ENCODE assay signal across 15 cellular contexts in genomic region chr4:137533855-137534254, GRCh38. TPM values are rescaled to one million over a fixed set of nuclear protein-coding genes. Genes with fewer than 3 reads are reported as not detected.
A peak's percentile ranks its signal among the peaks of the same experiment; 100 is the strongest.
DNase-seq lines count a peak whose midpoint lies in the region; ATAC-seq and TF ChIP-seq lines count a peak whose summit lies in the region.
"Had no signal": no experiment of that assay in that cellular context is flagged by ENCODE, and none has a peak within 500 bp of the region (broad histone marks: within the 10 kb centered on the region; RNA-seq: fewer than 3 reads in every experiment).

No MANE protein-coding gene starts in this region.

- H4K5ac ChIP-seq in IMR-90 (ENCODE audit: low read depth, low read length): peak overlapping the region; percentile 75

- dilution Hi-C loops in IMR-90 (cut with HindIII; ENCODE audit: low sequenced_read_pairs, unreplicated experiment): no loop called here

- DNase-seq in IMR-90 (no peak), nephron progenitor cell (no peak), tibial artery (no peak), germinal center (ENCODE audit: low spot score) (no peak), NCI-H1930 (lab: John Stamatoyannopoulos, UW) (no peak), Ammon's horn (ENCODE audit: low spot score) (no peak)
- DNase-seq: activated B cell treated with CpG ODN at 0.5 μM for 24 hours, activated T-cell treated with anti-CD3 and anti-CD28 coated beads for 4 hours, Calu3, KG1, NCI-H2081 treated with DMSO at 0.1 percent for 48 hours, retina had no signal

- H2BK120ac ChIP-seq in IMR-90 (ENCODE audit: low read depth, low read length): peak overlapping the region; percentile 82

- no peak overlapping the region; the same call in 1 of the 2 replicates for H4K91ac ChIP-seq in IMR-90 (ENCODE audit: insufficient read depth, low read depth, low read length)

- H3K56ac ChIP-seq in IMR-90 (ENCODE audit: extremely low read depth, insufficient read depth, low read length): no peak overlapping the region

- H2BK15ac ChIP-seq in IMR-90 (ENCODE audit: low read depth, low read length): peak overlapping the region; percentile 34; the same call in 1 of the 3 replicates

- peak overlapping the region; percentile 68 for H3K27ac Mint-ChIP-seq in nephron progenitor cell
- H3K27ac Mint-ChIP-seq: activated B cell treated with CpG ODN at 0.5 μM for 24 hours, memory B cell had no signal

- H3K9me3 Mint-ChIP-seq in nephron progenitor cell: no peaks in the 10 kb centered on the region
- H3K9me3 Mint-ChIP-seq: activated B cell treated with CpG ODN at 0.5 μM for 24 hours, memory B cell had no signal

- ATAC-seq in IMR-90 (ENCODE audit: low read depth) (no peak), GM21576 (IDR thresholded peaks at IDR 0.05; ENCODE audit: unreplicated experiment) (no peak)

- H3K9me1 ChIP-seq in IMR-90 (ENCODE audit: insufficient read depth, low read length): no peaks in the 10 kb centered on the region

- H4K8ac ChIP-seq in IMR-90 (ENCODE audit: low read depth in 2 of 2, low read length in 2 of 2): peak overlapping the region in 1 of 2 experiments; percentile 45; a peak in 1 of 4 replicates

- TF ChIP-seq CTCF in IMR-90 (conservative IDR thresholded peaks at IDR 0.05; ENCODE audit: low read depth, low read length) (no peak), nephron progenitor cell (IDR thresholded peaks at IDR 0.05) (no peak), tibial artery (IDR thresholded peaks at IDR 0.05) (no peak)

- no peak for TF ChIP-seq POLR2A in IMR-90 (IDR thresholded peaks at IDR 0.05; ENCODE audit: low read depth, low read length)

- no peaks in the 10 kb centered on the region; the same call in 1 of the 2 replicates for H3K4me1 ChIP-seq in IMR-90 (ENCODE audit: control insufficient read depth, insufficient read depth, low read length)
- H3K4me1 ChIP-seq in duodenal mucosa (ENCODE audit: control insufficient read depth in 1 of 2, insufficient read depth in 2 of 2, low read length in 2 of 2): no peaks in the 10 kb centered on the region
- peaks cover 0 to 10% (median 5%) of the 10 kb centered on the region in 4 donors for H3K4me1 ChIP-seq in tibial artery

- H3K27me3 ChIP-seq in IMR-90 (ENCODE audit: control insufficient read depth, insufficient read depth, low read length) (no peaks in the 10 kb centered on the region), duodenal mucosa (ENCODE audit: control insufficient read depth in 1 of 2, insufficient read depth in 2 of 2, low read length in 2 of 2) (no peaks in the 10 kb centered on the region), tibial artery (no peaks in the 10 kb centered on the region)

- no peak overlapping the region for H2AK9ac ChIP-seq in IMR-90 (replicated peaks; ENCODE audit: low read depth, low read length, poor library complexity)

- no peak overlapping the region for H2AK5ac ChIP-seq in IMR-90 (ENCODE audit: low read depth, low read length)

- no CpG with 5 or more reads among the region's 2 CpGs for WGBS in IMR-90 (ENCODE audit: extremely low coverage in 2 of 2, insufficient read length in 1 of 2), 2 experiments

- H3K79me1 ChIP-seq in IMR-90 (ENCODE audit: low read depth in 1 of 2, low read length in 2 of 2): peaks cover 5 to 14% of the 10 kb centered on the region in 2 experiments; a peak in 3 of 4 replicates

- H3K27ac ChIP-seq in IMR-90 (ENCODE audit: insufficient read depth, low read length) (peak overlapping the region; percentile 52; the same call in 1 of the 2 replicates), duodenal mucosa (ENCODE audit: low read depth, low read length) (peak overlapping the region; percentile 51), tibial artery (peak overlapping the region; percentile 90 to 92)

- peak overlapping the region; percentile 90 for H2BK5ac ChIP-seq in IMR-90 (ENCODE audit: low read depth, low read length, poor library complexity, severe bottlenecking)

- peak overlapping the region; percentile 35; the same call in 1 of the 2 replicates for H3K4ac ChIP-seq in IMR-90 (ENCODE audit: low read depth, low read length)

- peak overlapping the region; percentile 55; the same call in 1 of the 2 replicates for H2BK20ac ChIP-seq in IMR-90 (ENCODE audit: low read depth, low read length)

- peak overlapping the region; percentile 5 for H3K14ac ChIP-seq in IMR-90 (replicated peaks; ENCODE audit: low read depth, low read length)

- peak overlapping the region; percentile 59; the same call in 1 of the 2 replicates for H3K18ac ChIP-seq in IMR-90 (ENCODE audit: low read depth, low read length)

- H3K4me3 Mint-ChIP-seq in nephron progenitor cell: peak overlapping the region; percentile 65
- H3K4me3 Mint-ChIP-seq: activated B cell treated with CpG ODN at 0.5 μM for 24 hours, memory B cell had no signal

- POLR2A ChIA-PET in IMR-90 (lab: Charles Lee; ENCODE audit: unreplicated experiment): interaction anchor here (0.7 kb wide), 1 partner anchor 76 kb away, joined by 4 read pairs; no protein-coding TSS in a partner anchor

- BruUV-seq in IMR-90 (replicated peaks; lab: Mats Ljungman, UMichigan): no TSS peak

- peak overlapping the region; percentile 95 for H3K4me2 ChIP-seq in IMR-90 (ENCODE audit: low read depth, low read length)

- intact Hi-C loops in IMR-90 (cut with micrococcal nuclease): loop anchor here (2.0 to 5.0 kb wide), 7 partner anchors 288 to 1337 kb away; no protein-coding TSS in a partner anchor
- intact Hi-C loops in tibial artery (cut with DNase I; ENCODE audit: low total_unique reads): loop anchor here (5.0 to 10.0 kb wide), 2 partner anchors 171 to 328 kb away; no protein-coding TSS in a partner anchor

- H3K23ac ChIP-seq in IMR-90 (ENCODE audit: low read depth, low read length): peak overlapping the region; percentile 91; the same call in 1 of the 2 replicates

- H3K9ac ChIP-seq in IMR-90 (ENCODE audit: low read depth, low read length) (peak overlapping the region; percentile 13; the same call in 1 of the 2 replicates), duodenal mucosa (ENCODE audit: low read depth in 1 of 2, low read length in 2 of 2) (no peak overlapping the region)

- H3K4me3 ChIP-seq in IMR-90 (ENCODE audit: insufficient read depth, low read depth, low read length): no peak overlapping the region
- H3K4me3 ChIP-seq in duodenal mucosa (ENCODE audit: low read depth in 1 of 2, low read length in 2 of 2): no peak overlapping the region
- peak overlapping the region; percentile 62 to 67 for H3K4me3 ChIP-seq in tibial artery

- no peak overlapping the region for H2AFZ ChIP-seq in IMR-90 (replicated peaks; ENCODE audit: low read length, poor library complexity)

- no peaks in the 10 kb centered on the region for H3K9me3 ChIP-seq in IMR-90 (ENCODE audit: control insufficient read depth, insufficient read depth, low read length)
- H3K9me3 ChIP-seq in duodenal mucosa (ENCODE audit: control insufficient read depth in 1 of 2, low read length in 2 of 2): no peaks in the 10 kb centered on the region
- no peaks in the 10 kb centered on the region for H3K9me3 ChIP-seq in tibial artery

- H3K36me3 Mint-ChIP-seq in nephron progenitor cell (ENCODE audit: low read depth): peaks cover 11% of the 10 kb centered on the region
- H3K36me3 Mint-ChIP-seq: memory B cell had no signal

- CTCF ChIA-PET in IMR-90 (lab: Yijun Ruan, JAX): no interaction called here

- H3K36me3 ChIP-seq in IMR-90 (ENCODE audit: control insufficient read depth, insufficient read depth, low read length) (peaks cover 15% of the 10 kb centered on the region), duodenal mucosa (ENCODE audit: control insufficient read depth in 1 of 2, insufficient read depth in 2 of 2, low read length in 2 of 2) (no peaks in the 10 kb centered on the region), tibial artery (no peaks in the 10 kb centered on the region)

- TF ChIP-seq RAD21 in IMR-90 (IDR thresholded peaks at IDR 0.05; ENCODE audit: low read length): no peak

- peaks cover 2% of the 10 kb centered on the region for H3K4me1 Mint-ChIP-seq in nephron progenitor cell
- H3K4me1 Mint-ChIP-seq: activated B cell treated with CpG ODN at 0.5 μM for 24 hours, memory B cell had no signal

- peaks cover 17% of the 10 kb centered on the region; the same call in 1 of the 2 replicates for H4K20me1 ChIP-seq in IMR-90 (ENCODE audit: insufficient read depth, low read length)

- in situ Hi-C loops in IMR-90 (cut with MboI; ENCODE audit: low sequenced_read_pairs): loop anchor here (10.0 to 25.0 kb wide), 3 partner anchors 121 to 1153 kb away; no protein-coding TSS in a partner anchor

- no peaks in the 10 kb centered on the region for H3K27me3 Mint-ChIP-seq in nephron progenitor cell (ENCODE audit: low read depth, poor library complexity)
- H3K27me3 Mint-ChIP-seq: activated B cell treated with CpG ODN at 0.5 μM for 24 hours, memory B cell had no signal

TF ChIP-seq in IMR-90, 13 proteins besides CTCF, POLR2A, EP300 and RAD21 (continues in another document):
- TF ChIP-seq CHD1 (IDR thresholded peaks at IDR 0.05; ENCODE audit: low read depth, low read length): no peak
- TF ChIP-seq BHLHE40 (IDR thresholded peaks at IDR 0.05; ENCODE audit: low read depth, low read length): no peak
- no peak for TF ChIP-seq FOS (IDR thresholded peaks at IDR 0.05; ENCODE audit: low read depth, low read length)
- TF ChIP-seq NFE2L2 (IDR thresholded peaks at IDR 0.05; ENCODE audit: low read depth, low read length): no peak
- no peak for TF ChIP-seq CEBPB (IDR thresholded peaks at IDR 0.05; ENCODE audit: low read depth, low read length)
- TF ChIP-seq, protein P1, sequence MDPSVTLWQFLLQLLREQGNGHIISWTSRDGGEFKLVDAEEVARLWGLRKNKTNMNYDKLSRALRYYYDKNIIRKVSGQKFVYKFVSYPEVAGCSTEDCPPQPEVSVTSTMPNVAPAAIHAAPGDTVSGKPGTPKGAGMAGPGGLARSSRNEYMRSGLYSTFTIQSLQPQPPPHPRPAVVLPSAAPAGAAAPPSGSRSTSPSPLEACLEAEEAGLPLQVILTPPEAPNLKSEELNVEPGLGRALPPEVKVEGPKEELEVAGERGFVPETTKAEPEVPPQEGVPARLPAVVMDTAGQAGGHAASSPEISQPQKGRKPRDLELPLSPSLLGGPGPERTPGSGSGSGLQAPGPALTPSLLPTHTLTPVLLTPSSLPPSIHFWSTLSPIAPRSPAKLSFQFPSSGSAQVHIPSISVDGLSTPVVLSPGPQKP (IDR thresholded peaks at IDR 0.05; ENCODE audit: borderline replicate concordance, low read depth, low read length): no peak
- TF ChIP-seq SMC3 (IDR thresholded peaks at IDR 0.05; ENCODE audit: low read depth, low read length): no peak
- TF ChIP-seq MAFK (IDR thresholded peaks at IDR 0.05; ENCODE audit: low read depth, low read length): no peak
- no peak for TF ChIP-seq RCOR1 (IDR thresholded peaks at IDR 0.05; ENCODE audit: insufficient replicate concordance, low read length)
- TF ChIP-seq RFX5 (IDR thresholded peaks at IDR 0.05; ENCODE audit: low read depth, low read length): no peak

RNA-seq across cellular contexts. Expression of gene PCDH18, which starts 1.6 kb away (rescaled TPM):
- 108 and 119 TPM in 2 replicates for total RNA-seq in IMR-90 (2012; rRNA removed)
- 39.6 and 41.3 TPM in 2 replicates for polyA plus RNA-seq in IMR-90 (2012; rRNA removed)
- 26.6 and 28.8 TPM in 2 replicates for polyA plus RNA-seq in IMR-90 (2012; cell fraction: cytosol; rRNA removed)
- 30.4 and 37.3 TPM in 2 replicates for polyA plus RNA-seq in IMR-90 (2012; cell fraction: nucleus; rRNA removed; ENCODE audit: low replicate concordance)
- total RNA-seq: activated B cell treated with CpG ODN at 0.5 μM for 24 hours had no signal

Comparison
In these comparisons a context has a peak if more than half of its experiments do, and no peak if none do; other contexts are left out.
1. H3K4me3 ChIP-seq: peak in tibial artery (2 of 2); none in IMR-90 (single experiment) and duodenal mucosa (0 of 2).
2. Peak in every context shown above with its lines, with median percentiles within 50 percentile points of each other: H3K27ac ChIP-seq.